In genomic region chr20:38230957-38231785, GRCh38 we compare ENCODE assay signal across 1 cellular context.
A peak's percentile ranks its signal among the peaks of the same experiment; 100 is the strongest.
TF ChIP-seq lines count a peak whose summit lies in the region.

No MANE protein-coding gene starts in this region.

TF ChIP-seq in HepG2, 621 proteins besides CTCF, POLR2A, EP300 and RAD21:
- TF ChIP-seq MTERF4 (CRISPR knock-in tag; IDR thresholded peaks at IDR 0.05) (no peak), ZNF567 (CRISPR knock-in tag; IDR thresholded peaks at IDR 0.05; ENCODE audit: borderline replicate concordance) (no peak), ZNF574 (CRISPR knock-in tag; IDR thresholded peaks at IDR 0.05) (no peak), FOSL2 (CRISPR knock-in tag; IDR thresholded peaks at IDR 0.05) (0 out of 2 replicates have a peak, but pooled peaks have one; percentile 18), DNMT1 (CRISPR knock-in tag; IDR thresholded peaks at IDR 0.05) (no peak)
